Comparison of ENCODE assay signal across 1 cellular context in genomic region chr6:138499303-138499991, GRCh38.
TF ChIP-seq lines count a peak whose summit lies in the region.

Gene NHSL1, minus strand, starts transcription at chr6:138499494. Its CDS starts 204 bp downstream, at chr6:138499290.

TF ChIP-seq in HepG2, 621 proteins besides CTCF, POLR2A, EP300 and RAD21 (continued from another document and continues in another):
- 0 out of 2 replicates have a peak, but pooled peaks have one; percentile 20 for TF ChIP-seq ZNF124 (CRISPR knock-in tag; IDR thresholded peaks at IDR 0.05)
- TF ChIP-seq ADNP (CRISPR knock-in tag; IDR thresholded peaks at IDR 0.05) = no peak
- 0 out of 2 replicates have a peak, but pooled peaks have one; percentile 64 for TF ChIP-seq DNMT3B (CRISPR knock-in tag; conservative IDR thresholded peaks at IDR 0.05)
- no peak for TF ChIP-seq ZNF468 (CRISPR knock-in tag; IDR thresholded peaks at IDR 0.05)
- no peak for TF ChIP-seq ZNF749 (CRISPR knock-in tag; IDR thresholded peaks at IDR 0.05; ENCODE audit: borderline replicate concordance)
- no peak for TF ChIP-seq FOXM1 (CRISPR knock-in tag; IDR thresholded peaks at IDR 0.05)
- no peak for TF ChIP-seq CSRNP2 (CRISPR knock-in tag; conservative IDR thresholded peaks at IDR 0.05; ENCODE audit: low read depth)
- TF ChIP-seq GLMP (CRISPR knock-in tag; IDR thresholded peaks at IDR 0.05; ENCODE audit: borderline replicate concordance) = no peak
- no peak for TF ChIP-seq SRSF4 (IDR thresholded peaks at IDR 0.05; ENCODE audit: low read depth, low read length, poor library complexity, severe bottlenecking)
- TF ChIP-seq ZNF773 (CRISPR knock-in tag; IDR thresholded peaks at IDR 0.05; ENCODE audit: borderline replicate concordance) = no peak
- no peak for TF ChIP-seq PRDM10 (CRISPR knock-in tag; IDR thresholded peaks at IDR 0.05; ENCODE audit: low read depth)
- no peak for TF ChIP-seq SETDB1 (CRISPR knock-in tag; IDR thresholded peaks at IDR 0.05; ENCODE audit: borderline replicate concordance)
- TF ChIP-seq ZBTB43 (CRISPR knock-in tag; conservative IDR thresholded peaks at IDR 0.05) = 0 out of 2 replicates have a peak, but pooled peaks have one; percentile 34
- peak; percentile 78 for TF ChIP-seq RBM22 (optimal IDR thresholded peaks at IDR 0.05; ENCODE audit: low read length)
- TF ChIP-seq ZNF253 (CRISPR knock-in tag; IDR thresholded peaks at IDR 0.05; ENCODE audit: borderline replicate concordance) = no peak
- no peak for TF ChIP-seq MEIS2 (CRISPR knock-in tag; IDR thresholded peaks at IDR 0.05)
- peak; percentile 74; the same call in 1 of the 2 replicates for TF ChIP-seq HNF1B (CRISPR knock-in tag; IDR thresholded peaks at IDR 0.05)
- TF ChIP-seq HOMEZ (CRISPR knock-in tag; IDR thresholded peaks at IDR 0.05; ENCODE audit: low read depth) = peak; percentile 80; the same call in 1 of the 2 replicates
- no peak for TF ChIP-seq SP1 (IDR thresholded peaks at IDR 0.05)
- no peak for TF ChIP-seq SP1 (CRISPR knock-in tag; IDR thresholded peaks at IDR 0.05)
- no peak for TF ChIP-seq ZMYM2 (CRISPR knock-in tag; IDR thresholded peaks at IDR 0.05)
- peak; percentile 40; the same call in 1 of the 2 replicates for TF ChIP-seq UBTF (CRISPR knock-in tag; IDR thresholded peaks at IDR 0.05)
- TF ChIP-seq SOX13 (IDR thresholded peaks at IDR 0.05) = no peak
- TF ChIP-seq SOX13 (CRISPR knock-in tag; conservative IDR thresholded peaks at IDR 0.05 in 1 of 2, IDR thresholded peaks at IDR 0.05 in 1 of 2) = peak in 1 of 2 experiments; percentile 80; a peak in 2 of 4 replicates
- TF ChIP-seq STAT5B (CRISPR knock-in tag; IDR thresholded peaks at IDR 0.05) = no peak
- no peak for TF ChIP-seq NFE2L1 (CRISPR knock-in tag; IDR thresholded peaks at IDR 0.05; ENCODE audit: borderline replicate concordance)
- TF ChIP-seq ZNF350 (CRISPR knock-in tag; IDR thresholded peaks at IDR 0.05; ENCODE audit: borderline replicate concordance, low read depth) = no peak
- no peak for TF ChIP-seq ZNF597 (CRISPR knock-in tag; IDR thresholded peaks at IDR 0.05)
- TF ChIP-seq KMT2B (CRISPR knock-in tag; IDR thresholded peaks at IDR 0.05) = no peak; the same call in 1 of the 2 replicates
- TF ChIP-seq U2AF1 (optimal IDR thresholded peaks at IDR 0.05; ENCODE audit: low read depth, low read length) = no peak
- TF ChIP-seq ZSCAN25 (CRISPR knock-in tag; IDR thresholded peaks at IDR 0.05) = no peak
- TF ChIP-seq ZSCAN9 (CRISPR knock-in tag; IDR thresholded peaks at IDR 0.05; ENCODE audit: borderline replicate concordance) = 0 out of 2 replicates have a peak, but pooled peaks have one; percentile 31
- TF ChIP-seq NFATC3 (CRISPR knock-in tag; IDR thresholded peaks at IDR 0.05) = no peak
- no peak for TF ChIP-seq ZBTB21 (CRISPR knock-in tag; IDR thresholded peaks at IDR 0.05)
- no peak for TF ChIP-seq ZNF775 (CRISPR knock-in tag; IDR thresholded peaks at IDR 0.05; ENCODE audit: borderline replicate concordance)
- TF ChIP-seq KLF6 (CRISPR knock-in tag; IDR thresholded peaks at IDR 0.05) = no peak
- 0 out of 2 replicates have a peak, but pooled peaks have one; percentile 68 for TF ChIP-seq SP140L (CRISPR knock-in tag; IDR thresholded peaks at IDR 0.05; ENCODE audit: borderline replicate concordance)
- no peak for TF ChIP-seq DZIP1 (CRISPR knock-in tag; IDR thresholded peaks at IDR 0.05)
- TF ChIP-seq ZBTB39 (CRISPR knock-in tag; IDR thresholded peaks at IDR 0.05) = no peak
- no peak for TF ChIP-seq CENPT (CRISPR knock-in tag; IDR thresholded peaks at IDR 0.05; ENCODE audit: low read depth)
- no peak for TF ChIP-seq ZBTB38 (CRISPR knock-in tag; IDR thresholded peaks at IDR 0.05)
- no peak for TF ChIP-seq ZFP1 (CRISPR knock-in tag; IDR thresholded peaks at IDR 0.05)
- TF ChIP-seq HIVEP1 (CRISPR knock-in tag; IDR thresholded peaks at IDR 0.05) = no peak
- no peak for TF ChIP-seq SALL2 (CRISPR knock-in tag; IDR thresholded peaks at IDR 0.05)
